8 cellular contexts compared by ENCODE assay signal in genomic region chr15:28984421-28985375, GRCh38.
A peak's percentile ranks its signal among the peaks of the same experiment; 100 is the strongest.
DNase-seq lines count a peak whose midpoint lies in the region; ATAC-seq and TF ChIP-seq lines count a peak whose summit lies in the region.

No MANE protein-coding gene starts in this region.

- peak overlapping the region; percentile 48 for H3K4me3 Mint-ChIP-seq in activated naive CD8-positive, alpha-beta T cell
- H3K4me3 Mint-ChIP-seq in type B pancreatic cell = peak overlapping the region; percentile 48

- peak overlapping the region; percentile 6 for H3K27ac Mint-ChIP-seq in activated naive CD8-positive, alpha-beta T cell
- H3K27ac Mint-ChIP-seq in type B pancreatic cell = peak overlapping the region; percentile 49

- no peaks in the 10 kb centered on the region for H3K27me3 Mint-ChIP-seq in activated naive CD8-positive, alpha-beta T cell
- no peaks in the 10 kb centered on the region for H3K27me3 Mint-ChIP-seq in type B pancreatic cell

- H3K36me3 Mint-ChIP-seq in activated naive CD8-positive, alpha-beta T cell = peaks cover 19% of the 10 kb centered on the region
- H3K36me3 Mint-ChIP-seq in type B pancreatic cell = no peaks in the 10 kb centered on the region

- no peaks in the 10 kb centered on the region for H3K27me3 ChIP-seq in layer of hippocampus (ENCODE audit: control insufficient read depth, insufficient read depth, low read length)

- H3K4me1 Mint-ChIP-seq in activated naive CD8-positive, alpha-beta T cell (ENCODE audit: low read depth) = peaks cover 62% of the 10 kb centered on the region
- peaks cover 23% of the 10 kb centered on the region for H3K4me1 Mint-ChIP-seq in type B pancreatic cell (ENCODE audit: unreplicated experiment)

- H3K27ac ChIP-seq in layer of hippocampus (ENCODE audit: low read depth, low read length) = peak overlapping the region; percentile 96

- no peak for TF ChIP-seq CTCF in type B pancreatic cell (conservative IDR thresholded peaks at IDR 0.05)

- no peak for ATAC-seq in HG02981 (IDR thresholded peaks at IDR 0.05; ENCODE audit: unreplicated experiment)
- ATAC-seq in GM18520 (IDR thresholded peaks at IDR 0.05; ENCODE audit: unreplicated experiment) = no peak
- ATAC-seq in GM18868 (IDR thresholded peaks at IDR 0.05; ENCODE audit: unreplicated experiment) = no peak

- peak; percentile 40 for DNase-seq in activated T-cell treated with anti-CD3 and anti-CD28 coated beads, Interleukin-2, amount 50 U/mL, for 1 hour
- DNase-seq in activated T-cell treated with anti-CD3 and anti-CD28 coated beads for 4 hours = no peak
- DNase-seq in type B pancreatic cell (ENCODE audit: extremely low spot score, unreplicated experiment) = no peak

- no peaks in the 10 kb centered on the region for H3K9me3 Mint-ChIP-seq in activated naive CD8-positive, alpha-beta T cell (ENCODE audit: low read depth)
- no peaks in the 10 kb centered on the region for H3K9me3 Mint-ChIP-seq in type B pancreatic cell
